In genomic region chr2:69701100-69701945, GRCh38 we compare ENCODE assay signal across 20 cellular contexts.
"Had no signal": no experiment of that assay in that cellular context is flagged by ENCODE, and none has a peak within 500 bp of the region (broad histone marks: within the 10 kb centered on the region; RNA-seq: fewer than 3 reads in every experiment).

No MANE protein-coding gene starts in this region.

- H3K9me3 ChIP-seq: gastroesophageal sphincter, heart right ventricle, ovary, stomach, thoracic aorta had no signal

- H3K4me3 ChIP-seq: gastroesophageal sphincter, heart right ventricle, neural progenitor cell, ovary, stomach, thoracic aorta had no signal

- DNase-seq: activated CD4-positive, alpha-beta T cell treated with anti-CD3 and anti-CD28 coated beads, Interleukin-2, amount 10 ng/mL, durations not matched to agents 24 days and 14 days; activated CD8-positive, alpha-beta memory T cell treated with anti-CD3 and anti-CD28 coated beads, Interleukin-2, amount 50 U/mL, for 4 hours; activated CD8-positive, alpha-beta T cell treated with anti-CD3 and anti-CD28 coated beads, Interleukin-2, amount 10 ng/mL, durations not matched to agents 7 days and 5 days; activated gamma-delta T cell; activated T-cell treated with anti-CD3 and anti-CD28 coated beads, Interleukin-2, amount 50 U/mL, for 48 hours; cortex of kidney; effector CD8-positive, alpha-beta T cell; heart right ventricle; naive B cell; ovary; stimulated activated CD4-positive, alpha-beta T cell treated with anti-CD3 and anti-CD28 coated beads, Interleukin-2, amount 100 ng/mL, for 24 hours; stomach had no signal

- H3K36me3 Mint-ChIP-seq: activated naive CD4-positive, alpha-beta T cell treated with anti-CD3 and anti-CD28 coated beads, Interleukin-2, amount 50 U/mL, for 72 hours; naive B cell; neural progenitor cell; WTC11 had no signal

- H3K4me3 Mint-ChIP-seq: activated CD4-positive, alpha-beta T cell treated with anti-CD3 and anti-CD28 coated beads, Interleukin-2, amount 10 ng/mL, durations not matched to agents 24 days and 14 days; activated CD8-positive, alpha-beta T cell treated with anti-CD3 and anti-CD28 coated beads, Interleukin-2, amount 10 ng/mL, durations not matched to agents 7 days and 5 days; naive B cell; neural progenitor cell; T-helper 1 cell treated with Interleukin-12 subunit alpha and Interleukin-12 subunit beta and Interleukin-4 antibody, amounts not matched to agents 30 μg/mL and 1 μg/mL, for 36 hours; WTC11 had no signal

- ATAC-seq: activated CD8-positive, alpha-beta T cell treated with anti-CD3 and anti-CD28 coated beads, Interleukin-2, amount 10 ng/mL, durations not matched to agents 7 days and 5 days; activated naive CD4-positive, alpha-beta T cell treated with anti-CD3 and anti-CD28 coated beads, Interleukin-2, amount 50 U/mL, for 72 hours; gastroesophageal sphincter; heart right ventricle; left lobe of liver; WTC11 had no signal

- H3K4me1 ChIP-seq: gastroesophageal sphincter, neural progenitor cell had no signal

- H3K9me3 Mint-ChIP-seq: activated naive CD4-positive, alpha-beta T cell treated with anti-CD3 and anti-CD28 coated beads, Interleukin-2, amount 50 U/mL, for 72 hours; naive B cell; neural progenitor cell; T-helper 1 cell treated with Interleukin-12 subunit alpha and Interleukin-12 subunit beta and Interleukin-4 antibody, amounts not matched to agents 30 μg/mL and 1 μg/mL, for 36 hours; WTC11 had no signal

- FAIRE-seq: urothelium cell line had no signal

- H3K27ac ChIP-seq: gastroesophageal sphincter, heart right ventricle, neural progenitor cell, ovary, stomach, thoracic aorta had no signal

- H3K36me3 ChIP-seq: gastroesophageal sphincter, heart right ventricle, neural progenitor cell, ovary, stomach, thoracic aorta had no signal

- H3K27ac Mint-ChIP-seq: activated CD4-positive, alpha-beta T cell treated with anti-CD3 and anti-CD28 coated beads, Interleukin-2, amount 10 ng/mL, durations not matched to agents 24 days and 14 days; activated CD8-positive, alpha-beta T cell treated with anti-CD3 and anti-CD28 coated beads, Interleukin-2, amount 10 ng/mL, durations not matched to agents 7 days and 5 days; activated naive CD4-positive, alpha-beta T cell treated with anti-CD3 and anti-CD28 coated beads, Interleukin-2, amount 50 U/mL, for 72 hours; neural progenitor cell; T-helper 1 cell treated with Interleukin-12 subunit alpha and Interleukin-12 subunit beta and Interleukin-4 antibody, amounts not matched to agents 30 μg/mL and 1 μg/mL, for 36 hours; WTC11 had no signal

- H3K27me3 ChIP-seq: gastroesophageal sphincter, heart right ventricle, neural progenitor cell, ovary, stomach had no signal
